In genomic region chr1:145871994-145872411, GRCh38 we compare ENCODE assay signal across 9 cellular contexts. TPM values are rescaled to one million over a fixed set of nuclear protein-coding genes. Genes with fewer than 3 reads are reported as not detected.
DNase-seq lines count a peak whose midpoint lies in the region; ATAC-seq, FAIRE-seq and TF ChIP-seq lines count a peak whose summit lies in the region.
"Had no signal": no experiment of that assay in that cellular context is flagged by ENCODE, and none has a peak within 500 bp of the region (broad histone marks: within the 10 kb centered on the region; RNA-seq: fewer than 3 reads in every experiment).

No MANE protein-coding gene starts in this region.

- peaks cover 8% of the 10 kb centered on the region for H3K4me1 ChIP-seq in upper lobe of right lung

- no peaks in the 10 kb centered on the region for H3K9me3 ChIP-seq in upper lobe of right lung

- FAIRE-seq in urothelium cell line (lab: Jason Lieb, UNC), result no peak

- TF ChIP-seq CTCF in upper lobe of right lung (IDR thresholded peaks at IDR 0.05), result no peak

- intact Hi-C loops in Right ventricle myocardium inferior (cut with DNase I), result no loop called here
- intact Hi-C loops in upper lobe of right lung (cut with DNase I), result no loop called here

- no peaks in the 10 kb centered on the region for H3K36me3 ChIP-seq in upper lobe of right lung

- DNase-seq in activated CD4-positive, CD25-positive, alpha-beta regulatory T cell (lab: John Stamatoyannopoulos, UW), result no peak
- peak; percentile 37 for DNase-seq in activated naive CD4-positive, alpha-beta T cell treated with Interleukin-2 at 50 U/mL for 16 hours
- DNase-seq in Right ventricle myocardium inferior (ENCODE audit: missing footprints) (no peak), occipital lobe (lab: John Stamatoyannopoulos, UW) (peak; percentile 71), upper lobe of right lung (peak; percentile 74), urothelium cell line (ENCODE audit: low spot score) (no peak), RKO (ENCODE audit: low spot score) (no peak)

- H3K27me3 ChIP-seq in upper lobe of right lung, result no peaks in the 10 kb centered on the region

- H3K4me3 ChIP-seq in upper lobe of right lung, result peak overlapping the region; percentile 42

- H3K27ac ChIP-seq in upper lobe of right lung, result peak overlapping the region; percentile 20
- H3K27ac ChIP-seq: 22Rv1 had no signal

- ATAC-seq in activated CD4-positive, CD25-positive, alpha-beta regulatory T cell treated with anti-CD3 and anti-CD28 coated beads, Interleukin-2, amount 50 U/mL, for 24 hours, result peak; percentile 60 to 73
- peak; percentile 69 for ATAC-seq in Right ventricle myocardium inferior
- peak; percentile 80 for ATAC-seq in upper lobe of right lung

RNA-seq across cellular contexts. Expression of gene PIAS3, which starts 13.1 kb away (rescaled TPM):
- 15.7 TPM for total RNA-seq in Right ventricle myocardium inferior
- total RNA-seq in occipital lobe, result 5.0 TPM
- total RNA-seq in upper lobe of right lung, result 29.2 TPM

RNA-seq across cellular contexts. Expression of gene ANKRD35, which starts 13.7 kb away (rescaled TPM):
- total RNA-seq in Right ventricle myocardium inferior (1.1 TPM), occipital lobe (0.62 TPM), upper lobe of right lung (1.6 TPM)

RNA-seq across cellular contexts. Expression of gene NUDT17, which starts 26.6 kb away (rescaled TPM):
- total RNA-seq in Right ventricle myocardium inferior, result 3.3 TPM
- 2.7 TPM for total RNA-seq in occipital lobe
- 1.8 TPM for total RNA-seq in upper lobe of right lung

RNA-seq across cellular contexts. Expression of gene ITGA10, which starts 37.8 kb away (rescaled TPM):
- total RNA-seq in Right ventricle myocardium inferior, result 0.73 TPM
- total RNA-seq in occipital lobe, result 1.4 TPM
- 10.8 TPM for total RNA-seq in upper lobe of right lung

RNA-seq across cellular contexts. Expression of gene PEX11B, which starts 46.5 kb away (rescaled TPM):
- total RNA-seq in Right ventricle myocardium inferior (19.2 TPM), occipital lobe (30.9 TPM), upper lobe of right lung (31.0 TPM)

Comparison
In these comparisons a context has a peak if more than half of its experiments do, and no peak if none do; other contexts are left out.
1. DNase-seq: peak in activated naive CD4-positive, alpha-beta T cell treated with Interleukin-2 at 50 U/mL for 16 hours (single experiment), occipital lobe (single experiment) and upper lobe of right lung (single experiment); none in activated CD4-positive, CD25-positive, alpha-beta regulatory T cell (0 of 4), Right ventricle myocardium inferior (single experiment), urothelium cell line (single experiment) and RKO (single experiment).
2. Peak in every context shown above with its lines, with median percentiles within 50 percentile points of each other: ATAC-seq.